In genomic region chr2:142165790-142166189, GRCh38 we compare ENCODE assay signal across 9 cellular contexts. TPM values are rescaled to one million over a fixed set of nuclear protein-coding genes. Genes with fewer than 3 reads are reported as not detected.
DNase-seq lines count a peak whose midpoint lies in the region; ATAC-seq and TF ChIP-seq lines count a peak whose summit lies in the region.
"Had no signal": no experiment of that assay in that cellular context is flagged by ENCODE, and none has a peak within 500 bp of the region (broad histone marks: within the 10 kb centered on the region; RNA-seq: fewer than 3 reads in every experiment).

No MANE protein-coding gene starts in this region.

- H3K27ac ChIP-seq in DND-41 (ENCODE audit: low read length): no peak overlapping the region

- no peak overlapping the region for H3K4me2 ChIP-seq in DND-41 (ENCODE audit: insufficient read depth, low read length)

- peak; percentile 67 for ATAC-seq in DND-41 (ENCODE audit: insufficient read depth, low read depth)
- peak; percentile 89 for ATAC-seq in GM21381 (IDR thresholded peaks at IDR 0.05; ENCODE audit: unreplicated experiment)
- ATAC-seq in HG03460 (IDR thresholded peaks at IDR 0.05; ENCODE audit: unreplicated experiment): peak; percentile 97
- ATAC-seq: naive thymus-derived CD8-positive, alpha-beta T cell had no signal

- H3K9ac ChIP-seq in DND-41 (ENCODE audit: low read depth, low read length): no peak overlapping the region

- H2AFZ ChIP-seq in DND-41 (ENCODE audit: low read depth, low read length): no peak overlapping the region

- intact Hi-C loops in posterior cingulate gyrus (cut with DNase I): no loop called here

- DNase-seq in DND-41: peak; percentile 15
- DNase-seq in RPMI8226: peak; percentile 12
- DNase-seq in glomerular endothelial cell (ENCODE audit: extremely low read depth, low read depth, low spot score): peak; percentile 60
- no peak for DNase-seq in AG20443 (ENCODE audit: low spot score)
- no peak for DNase-seq in NCI-H2029 treated with DMSO at 0.1 percent for 48 hours (lab: John Stamatoyannopoulos, UW)
- no peak for DNase-seq in posterior cingulate gyrus

- H3K36me3 ChIP-seq in DND-41 (ENCODE audit: insufficient read depth, low read length): no peaks in the 10 kb centered on the region

- TF ChIP-seq CTCF in DND-41 (IDR thresholded peaks at IDR 0.05; ENCODE audit: borderline replicate concordance, extremely low read depth, low read length, poor library complexity, severe bottlenecking): peak; percentile 59

- no peak overlapping the region for H3K4me3 ChIP-seq in DND-41 (ENCODE audit: low read depth in 1 of 2, low read length in 2 of 2)

- H3K4me1 ChIP-seq in DND-41 (ENCODE audit: insufficient read depth, low read length): no peaks in the 10 kb centered on the region

- no peaks in the 10 kb centered on the region for H3K79me2 ChIP-seq in DND-41 (ENCODE audit: insufficient read depth, low read length)

- no peaks in the 10 kb centered on the region for H4K20me1 ChIP-seq in DND-41 (ENCODE audit: insufficient read depth, low read length)

- no peaks in the 10 kb centered on the region for H3K27me3 ChIP-seq in DND-41 (ENCODE audit: insufficient read depth, low read length, poor library complexity)

- no peaks in the 10 kb centered on the region for H3K9me3 ChIP-seq in DND-41 (ENCODE audit: insufficient read depth, low read length, severe bottlenecking)

RNA-seq across cellular contexts. Expression of gene LRP1B, which starts 35.0 kb away (rescaled TPM):
- 0.05 TPM in 1 of 2 replicates, not detected in the other for total RNA-seq in glomerular endothelial cell
- total RNA-seq: naive thymus-derived CD8-positive, alpha-beta T cell had no signal

Comparison
In these comparisons a context has a peak if more than half of its experiments do, and no peak if none do; other contexts are left out.
1. DNase-seq: peak in DND-41 (single experiment), RPMI8226 (single experiment) and glomerular endothelial cell (single experiment); none in AG20443 (single experiment), NCI-H2029 treated with DMSO at 0.1 percent for 48 hours (single experiment) and posterior cingulate gyrus (0 of 10).
2. Peak in every context shown above with its lines, with median percentiles within 50 percentile points of each other: ATAC-seq.